ENCODE assay signal across 1 cellular context in the genomic region with DNA sequence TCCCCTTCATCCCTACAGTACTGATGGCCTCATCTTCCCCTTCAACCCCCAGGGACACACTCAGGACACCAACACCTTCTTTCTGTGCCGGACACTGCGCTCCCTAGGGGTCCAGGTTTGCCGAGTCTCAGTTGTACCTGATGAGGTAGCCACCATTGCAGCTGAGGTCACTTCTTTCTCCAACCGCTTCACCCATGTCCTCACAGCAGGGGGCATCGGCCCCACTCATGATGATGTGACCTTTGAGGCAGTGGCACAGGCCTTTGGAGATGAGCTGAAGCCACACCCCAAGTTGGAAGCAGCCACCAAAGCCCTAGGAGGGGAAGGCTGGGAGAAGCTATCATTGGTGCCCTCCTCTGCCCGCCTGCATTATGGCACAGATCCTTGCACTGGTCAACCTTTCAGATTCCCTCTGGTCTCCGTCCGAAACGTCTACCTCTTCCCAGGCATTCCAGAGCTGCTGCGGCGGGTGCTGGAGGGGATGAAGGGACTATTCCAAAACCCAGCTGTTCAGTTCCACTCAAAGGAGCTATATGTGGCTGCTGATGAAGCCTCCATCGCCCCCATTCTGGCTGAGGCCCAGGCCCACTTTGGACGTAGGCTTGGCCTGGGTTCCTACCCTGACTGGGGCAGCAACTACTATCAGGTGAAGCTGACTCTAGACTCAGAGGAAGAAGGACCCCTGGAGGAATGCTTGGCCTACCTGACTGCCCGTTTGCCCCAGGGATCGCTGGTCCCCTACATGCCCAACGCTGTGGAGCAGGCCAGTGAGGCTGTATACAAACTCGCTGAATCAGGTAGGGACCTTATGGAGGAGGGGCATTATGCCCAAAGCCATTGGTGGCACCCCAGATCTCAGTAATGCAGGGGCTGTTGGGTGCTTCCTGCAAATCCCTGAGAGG.
TF ChIP-seq lines count a peak whose summit lies in the region.

No MANE protein-coding gene starts in this region.

TF ChIP-seq in GM23338, 12 proteins besides CTCF, POLR2A, EP300 and RAD21:
- no peak for TF ChIP-seq ZNF114 (CRISPR knock-in tag; IDR thresholded peaks at IDR 0.05)
- TF ChIP-seq EZH2 (IDR thresholded peaks at IDR 0.05; ENCODE audit: low read depth, unreplicated experiment), result no peak
- TF ChIP-seq STAT1 (IDR thresholded peaks at IDR 0.05; ENCODE audit: unreplicated experiment), result no peak
- TF ChIP-seq CREB1 (CRISPR knock-in tag; IDR thresholded peaks at IDR 0.05; ENCODE audit: low read depth), result no peak
- TF ChIP-seq NANOG (IDR thresholded peaks at IDR 0.05; ENCODE audit: borderline replicate concordance), result no peak
- TF ChIP-seq EZH2phosphoT487 (IDR thresholded peaks at IDR 0.05; ENCODE audit: unreplicated experiment), result no peak
- TF ChIP-seq ZNF331 (CRISPR knock-in tag; IDR thresholded peaks at IDR 0.05; ENCODE audit: low read depth), result no peak
- TF ChIP-seq, protein P1, sequence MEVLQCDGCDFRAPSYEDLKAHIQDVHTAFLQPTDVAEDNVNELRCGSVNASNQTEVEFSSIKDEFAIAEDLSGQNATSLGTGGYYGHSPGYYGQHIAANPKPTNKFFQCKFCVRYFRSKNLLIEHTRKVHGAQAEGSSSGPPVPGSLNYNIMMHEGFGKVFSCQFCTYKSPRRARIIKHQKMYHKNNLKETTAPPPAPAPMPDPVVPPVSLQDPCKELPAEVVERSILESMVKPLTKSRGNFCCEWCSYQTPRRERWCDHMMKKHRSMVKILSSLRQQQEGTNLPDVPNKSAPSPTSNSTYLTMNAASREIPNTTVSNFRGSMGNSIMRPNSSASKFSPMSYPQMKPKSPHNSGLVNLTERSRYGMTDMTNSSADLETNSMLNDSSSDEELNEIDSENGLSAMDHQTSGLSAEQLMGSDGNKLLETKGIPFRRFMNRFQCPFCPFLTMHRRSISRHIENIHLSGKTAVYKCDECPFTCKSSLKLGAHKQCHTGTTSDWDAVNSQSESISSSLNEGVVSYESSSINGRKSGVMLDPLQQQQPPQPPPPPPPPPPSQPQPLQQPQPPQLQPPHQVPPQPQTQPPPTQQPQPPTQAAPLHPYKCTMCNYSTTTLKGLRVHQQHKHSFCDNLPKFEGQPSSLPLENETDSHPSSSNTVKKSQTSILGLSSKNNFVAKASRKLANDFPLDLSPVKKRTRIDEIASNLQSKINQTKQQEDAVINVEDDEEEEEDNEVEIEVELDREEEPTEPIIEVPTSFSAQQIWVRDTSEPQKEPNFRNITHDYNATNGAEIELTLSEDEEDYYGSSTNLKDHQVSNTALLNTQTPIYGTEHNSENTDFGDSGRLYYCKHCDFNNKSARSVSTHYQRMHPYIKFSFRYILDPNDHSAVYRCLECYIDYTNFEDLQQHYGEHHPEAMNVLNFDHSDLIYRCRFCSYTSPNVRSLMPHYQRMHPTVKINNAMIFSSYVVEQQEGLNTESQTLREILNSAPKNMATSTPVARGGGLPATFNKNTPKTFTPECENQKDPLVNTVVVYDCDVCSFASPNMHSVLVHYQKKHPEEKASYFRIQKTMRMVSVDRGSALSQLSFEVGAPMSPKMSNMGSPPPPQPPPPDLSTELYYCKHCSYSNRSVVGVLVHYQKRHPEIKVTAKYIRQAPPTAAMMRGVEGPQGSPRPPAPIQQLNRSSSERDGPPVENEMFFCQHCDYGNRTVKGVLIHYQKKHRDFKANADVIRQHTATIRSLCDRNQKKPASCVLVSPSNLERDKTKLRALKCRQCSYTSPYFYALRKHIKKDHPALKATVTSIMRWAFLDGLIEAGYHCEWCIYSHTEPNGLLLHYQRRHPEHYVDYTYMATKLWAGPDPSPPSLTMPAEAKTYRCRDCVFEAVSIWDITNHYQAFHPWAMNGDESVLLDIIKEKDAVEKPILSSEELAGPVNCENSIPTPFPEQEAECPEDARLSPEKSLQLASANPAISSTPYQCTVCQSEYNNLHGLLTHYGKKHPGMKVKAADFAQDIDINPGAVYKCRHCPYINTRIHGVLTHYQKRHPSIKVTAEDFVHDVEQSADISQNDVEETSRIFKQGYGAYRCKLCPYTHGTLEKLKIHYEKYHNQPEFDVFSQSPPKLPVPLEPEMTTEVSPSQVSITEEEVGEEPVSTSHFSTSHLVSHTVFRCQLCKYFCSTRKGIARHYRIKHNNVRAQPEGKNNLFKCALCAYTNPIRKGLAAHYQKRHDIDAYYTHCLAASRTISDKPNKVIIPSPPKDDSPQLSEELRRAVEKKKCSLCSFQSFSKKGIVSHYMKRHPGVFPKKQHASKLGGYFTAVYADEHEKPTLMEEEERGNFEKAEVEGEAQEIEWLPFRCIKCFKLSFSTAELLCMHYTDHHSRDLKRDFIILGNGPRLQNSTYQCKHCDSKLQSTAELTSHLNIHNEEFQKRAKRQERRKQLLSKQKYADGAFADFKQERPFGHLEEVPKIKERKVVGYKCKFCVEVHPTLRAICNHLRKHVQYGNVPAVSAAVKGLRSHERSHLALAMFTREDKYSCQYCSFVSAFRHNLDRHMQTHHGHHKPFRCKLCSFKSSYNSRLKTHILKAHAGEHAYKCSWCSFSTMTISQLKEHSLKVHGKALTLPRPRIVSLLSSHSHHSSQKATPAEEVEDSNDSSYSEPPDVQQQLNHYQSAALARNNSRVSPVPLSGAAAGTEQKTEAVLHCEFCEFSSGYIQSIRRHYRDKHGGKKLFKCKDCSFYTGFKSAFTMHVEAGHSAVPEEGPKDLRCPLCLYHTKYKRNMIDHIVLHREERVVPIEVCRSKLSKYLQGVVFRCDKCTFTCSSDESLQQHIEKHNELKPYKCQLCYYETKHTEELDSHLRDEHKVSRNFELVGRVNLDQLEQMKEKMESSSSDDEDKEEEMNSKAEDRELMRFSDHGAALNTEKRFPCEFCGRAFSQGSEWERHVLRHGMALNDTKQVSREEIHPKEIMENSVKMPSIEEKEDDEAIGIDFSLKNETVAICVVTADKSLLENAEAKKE (CRISPR knock-in tag; IDR thresholded peaks at IDR 0.05), result no peak
- TF ChIP-seq JUNB (IDR thresholded peaks at IDR 0.05; ENCODE audit: unreplicated experiment), result no peak
- TF ChIP-seq POLR2AphosphoS5 (IDR thresholded peaks at IDR 0.05; ENCODE audit: low read depth), result no peak
- TF ChIP-seq, protein P2, sequence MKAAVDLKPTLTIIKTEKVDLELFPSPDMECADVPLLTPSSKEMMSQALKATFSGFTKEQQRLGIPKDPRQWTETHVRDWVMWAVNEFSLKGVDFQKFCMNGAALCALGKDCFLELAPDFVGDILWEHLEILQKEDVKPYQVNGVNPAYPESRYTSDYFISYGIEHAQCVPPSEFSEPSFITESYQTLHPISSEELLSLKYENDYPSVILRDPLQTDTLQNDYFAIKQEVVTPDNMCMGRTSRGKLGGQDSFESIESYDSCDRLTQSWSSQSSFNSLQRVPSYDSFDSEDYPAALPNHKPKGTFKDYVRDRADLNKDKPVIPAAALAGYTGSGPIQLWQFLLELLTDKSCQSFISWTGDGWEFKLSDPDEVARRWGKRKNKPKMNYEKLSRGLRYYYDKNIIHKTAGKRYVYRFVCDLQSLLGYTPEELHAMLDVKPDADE (IDR thresholded peaks at IDR 0.05), result no peak
- TF ChIP-seq, protein P3, sequence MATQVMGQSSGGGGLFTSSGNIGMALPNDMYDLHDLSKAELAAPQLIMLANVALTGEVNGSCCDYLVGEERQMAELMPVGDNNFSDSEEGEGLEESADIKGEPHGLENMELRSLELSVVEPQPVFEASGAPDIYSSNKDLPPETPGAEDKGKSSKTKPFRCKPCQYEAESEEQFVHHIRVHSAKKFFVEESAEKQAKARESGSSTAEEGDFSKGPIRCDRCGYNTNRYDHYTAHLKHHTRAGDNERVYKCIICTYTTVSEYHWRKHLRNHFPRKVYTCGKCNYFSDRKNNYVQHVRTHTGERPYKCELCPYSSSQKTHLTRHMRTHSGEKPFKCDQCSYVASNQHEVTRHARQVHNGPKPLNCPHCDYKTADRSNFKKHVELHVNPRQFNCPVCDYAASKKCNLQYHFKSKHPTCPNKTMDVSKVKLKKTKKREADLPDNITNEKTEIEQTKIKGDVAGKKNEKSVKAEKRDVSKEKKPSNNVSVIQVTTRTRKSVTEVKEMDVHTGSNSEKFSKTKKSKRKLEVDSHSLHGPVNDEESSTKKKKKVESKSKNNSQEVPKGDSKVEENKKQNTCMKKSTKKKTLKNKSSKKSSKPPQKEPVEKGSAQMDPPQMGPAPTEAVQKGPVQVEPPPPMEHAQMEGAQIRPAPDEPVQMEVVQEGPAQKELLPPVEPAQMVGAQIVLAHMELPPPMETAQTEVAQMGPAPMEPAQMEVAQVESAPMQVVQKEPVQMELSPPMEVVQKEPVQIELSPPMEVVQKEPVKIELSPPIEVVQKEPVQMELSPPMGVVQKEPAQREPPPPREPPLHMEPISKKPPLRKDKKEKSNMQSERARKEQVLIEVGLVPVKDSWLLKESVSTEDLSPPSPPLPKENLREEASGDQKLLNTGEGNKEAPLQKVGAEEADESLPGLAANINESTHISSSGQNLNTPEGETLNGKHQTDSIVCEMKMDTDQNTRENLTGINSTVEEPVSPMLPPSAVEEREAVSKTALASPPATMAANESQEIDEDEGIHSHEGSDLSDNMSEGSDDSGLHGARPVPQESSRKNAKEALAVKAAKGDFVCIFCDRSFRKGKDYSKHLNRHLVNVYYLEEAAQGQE (IDR thresholded peaks at IDR 0.05; ENCODE audit: unreplicated experiment), result no peak
